ENCODE assay signal across 15 cellular contexts in genomic region chr9:94975480-94976452, GRCh38.
"Had no signal": no experiment of that assay in that cellular context is flagged by ENCODE, and none has a peak within 500 bp of the region (broad histone marks: within the 10 kb centered on the region; RNA-seq: fewer than 3 reads in every experiment).

No MANE protein-coding gene starts in this region.

- H3K4me3 ChIP-seq: body of pancreas, stomach, upper lobe of left lung had no signal

- H3K9me3 ChIP-seq: body of pancreas, stomach, upper lobe of left lung had no signal

- H3K4me3 Mint-ChIP-seq: activated naive CD8-positive, alpha-beta T cell had no signal

- H3K27ac ChIP-seq: epithelial cell of prostate, foreskin keratinocyte, parathyroid adenoma, upper lobe of left lung had no signal

- H3K27me3 ChIP-seq: body of pancreas, foreskin keratinocyte, stomach, upper lobe of left lung had no signal

- H2AFZ ChIP-seq: parathyroid adenoma had no signal

- DNase-seq: activated CD4-positive, alpha-beta T cell treated with anti-CD3 and anti-CD28 coated beads, Interleukin-2, amount 50 U/mL, for 4 hours; body of pancreas; foreskin keratinocyte; hypothalamus; islet precursor cell; left colon; retina; stomach; SW 1271; T-helper 2 cell; WERI-Rb-1 had no signal

- H3K36me3 ChIP-seq: upper lobe of left lung, WERI-Rb-1 had no signal

- H3K9ac ChIP-seq: parathyroid adenoma had no signal

- H3K4me1 ChIP-seq: foreskin keratinocyte, parathyroid adenoma had no signal

- H3K27me3 Mint-ChIP-seq: activated naive CD8-positive, alpha-beta T cell had no signal

- H3K27ac Mint-ChIP-seq: activated naive CD8-positive, alpha-beta T cell had no signal

- H3K79me2 ChIP-seq: parathyroid adenoma had no signal
